ENCODE assay signal across 8 cellular contexts in genomic region chr5:138459311-138459710, GRCh38. TPM values are rescaled to one million over a fixed set of nuclear protein-coding genes. Genes with fewer than 3 reads are reported as not detected.
DNase-seq lines count a peak whose midpoint lies in the region; TF ChIP-seq lines count a peak whose summit lies in the region.

No MANE protein-coding gene starts in this region.

- POLR2A ChIA-PET in HEK293T (lab: Yijun Ruan, JAX) = no interaction called here

- WGBS in prostate gland = 84% methylated on average over 9 of the region's 9 CpGs

- DNase-seq in activated CD4-positive, CD25-positive, alpha-beta regulatory T cell (lab: John Stamatoyannopoulos, UW) = peak; percentile 40 to 68 (median 63)
- peak in 10 of 61 donors; percentile 10 to 42 (median 18) for DNase-seq in caudate nucleus (lab: John Stamatoyannopoulos, UW)
- DNase-seq in stimulated activated CD4-positive, alpha-beta T cell treated with anti-CD3 and anti-CD28 coated beads, TNF-alpha, amount 100 ng/mL, for 24 hours (ENCODE audit: low read depth in 3 of 3) = peak; percentile 69 to 90 (median 75)
- no peak for DNase-seq in NCI-H2081 (lab: John Stamatoyannopoulos, UW)
- DNase-seq in prostate gland (ENCODE audit: low spot score) = no peak
- DNase-seq in glomerular visceral epithelial cell (ENCODE audit: extremely low spot score) = no peak
- DNase-seq in HEK293T (ENCODE audit: extremely low spot score) = no peak

- no peak for TF ChIP-seq CTCF in prostate gland (IDR thresholded peaks at IDR 0.05)

- peaks cover 3% of the 10 kb centered on the region for H3K4me1 ChIP-seq in prostate gland (replicated peaks)

- intact Hi-C loops in prostate gland (cut with DNase I) = no loop called here

- no peaks in the 10 kb centered on the region for H3K27me3 ChIP-seq in prostate gland (replicated peaks; ENCODE audit: insufficient read depth)

- CTCF ChIA-PET in HEK293T (lab: Yijun Ruan, JAX) = interaction anchor here (1.2 kb wide), 1 partner anchor 9 kb away, joined by 3 read pairs; no protein-coding TSS in a partner anchor

- H3K9me3 ChIP-seq in prostate gland = no peaks in the 10 kb centered on the region

- H3K27ac ChIP-seq in caudate nucleus (ENCODE audit: low read depth, low read length) = peak overlapping the region; percentile 53
- no peak overlapping the region for H3K27ac ChIP-seq in prostate gland

- H3K4me3 ChIP-seq in prostate gland = no peak overlapping the region

- no peaks in the 10 kb centered on the region for H3K36me3 ChIP-seq in prostate gland

- peak; percentile 28 for TF ChIP-seq POLR2A in GM19099 (IDR thresholded peaks at IDR 0.05; ENCODE audit: extremely low read depth, insufficient read length, low read depth)
- TF ChIP-seq POLR2A in prostate gland (IDR thresholded peaks at IDR 0.05) = no peak

TF ChIP-seq in HEK293T, 16 proteins besides CTCF, POLR2A, EP300 and RAD21:
- TF ChIP-seq PKNOX1 (IDR thresholded peaks at IDR 0.05) (no peak), LEF1 (IDR thresholded peaks at IDR 0.05; ENCODE audit: borderline replicate concordance) (no peak), FOXK2 (IDR thresholded peaks at IDR 0.05) (no peak), NFRKB (IDR thresholded peaks at IDR 0.05) (no peak), ELF4 (IDR thresholded peaks at IDR 0.05) (no peak), SUZ12 (IDR thresholded peaks at IDR 0.05) (no peak), ZNF384 (IDR thresholded peaks at IDR 0.05) (no peak), TARDBP (IDR thresholded peaks at IDR 0.05) (no peak), SP1 (IDR thresholded peaks at IDR 0.05) (no peak), HDGF (IDR thresholded peaks at IDR 0.05; ENCODE audit: borderline replicate concordance) (no peak), BHLHE40 (IDR thresholded peaks at IDR 0.05; ENCODE audit: borderline replicate concordance) (no peak), FOXM1 (IDR thresholded peaks at IDR 0.05; ENCODE audit: borderline replicate concordance) (no peak)

RNA-seq across cellular contexts. Expression of gene EGR1, which starts 6.0 kb away (rescaled TPM):
- 10 to 100 TPM; 12.2 to 19.5 TPM for total RNA-seq in prostate gland

RNA-seq across cellular contexts. Expression of gene REEP2, which starts 20.5 kb away (rescaled TPM):
- total RNA-seq in prostate gland = 10 to 100 TPM in 1 of 2 donors, 1 to 10 TPM in 1; 4.1 to 21.2 TPM

Comparison
In these comparisons a context has a peak if more than half of its experiments do, and no peak if none do; other contexts are left out.
1. DNase-seq: peak in activated CD4-positive, CD25-positive, alpha-beta regulatory T cell (4 of 4) and stimulated activated CD4-positive, alpha-beta T cell treated with anti-CD3 and anti-CD28 coated beads, TNF-alpha, amount 100 ng/mL, for 24 hours (3 of 3); none in NCI-H2081 (0 of 2), prostate gland (single experiment), glomerular visceral epithelial cell (single experiment) and HEK293T (single experiment).